Comparison of ENCODE assay signal across 1 cellular context in the genomic region with DNA sequence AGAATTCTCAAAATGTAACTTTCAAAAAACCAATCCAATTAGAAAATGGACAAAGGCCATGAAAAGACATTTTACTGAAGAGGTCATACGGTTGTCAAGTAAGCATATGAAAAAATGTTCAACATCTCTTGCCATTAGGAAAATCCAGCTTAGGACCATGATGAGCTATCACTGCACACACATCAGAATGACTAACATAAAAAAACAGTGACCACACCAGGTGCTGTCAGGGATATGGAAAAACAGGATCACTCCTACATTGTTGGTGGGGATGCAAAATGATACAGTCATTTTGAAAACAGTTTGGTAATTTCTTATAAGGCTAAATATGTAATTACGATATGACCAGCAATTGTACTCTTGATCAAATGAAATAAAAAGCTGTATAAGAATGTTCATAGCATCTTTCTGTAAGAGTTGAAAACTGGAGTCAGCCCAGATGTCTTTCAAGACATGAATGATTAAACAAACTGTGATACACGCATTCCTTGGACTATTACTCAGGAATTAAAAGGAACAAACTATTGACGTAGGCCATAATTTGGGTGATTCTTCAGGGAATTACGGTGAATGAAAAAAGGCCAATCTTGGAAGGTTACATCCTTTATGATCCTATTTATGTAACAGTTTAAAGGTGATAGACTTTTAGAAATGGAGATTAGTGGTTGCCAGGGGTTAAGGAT.
TF ChIP-seq lines count a peak whose summit lies in the region.

No MANE protein-coding gene starts in this region.

TF ChIP-seq in K562, 482 proteins besides CTCF, POLR2A, EP300 and RAD21 (continued from another document):
- TF ChIP-seq, protein P1, sequence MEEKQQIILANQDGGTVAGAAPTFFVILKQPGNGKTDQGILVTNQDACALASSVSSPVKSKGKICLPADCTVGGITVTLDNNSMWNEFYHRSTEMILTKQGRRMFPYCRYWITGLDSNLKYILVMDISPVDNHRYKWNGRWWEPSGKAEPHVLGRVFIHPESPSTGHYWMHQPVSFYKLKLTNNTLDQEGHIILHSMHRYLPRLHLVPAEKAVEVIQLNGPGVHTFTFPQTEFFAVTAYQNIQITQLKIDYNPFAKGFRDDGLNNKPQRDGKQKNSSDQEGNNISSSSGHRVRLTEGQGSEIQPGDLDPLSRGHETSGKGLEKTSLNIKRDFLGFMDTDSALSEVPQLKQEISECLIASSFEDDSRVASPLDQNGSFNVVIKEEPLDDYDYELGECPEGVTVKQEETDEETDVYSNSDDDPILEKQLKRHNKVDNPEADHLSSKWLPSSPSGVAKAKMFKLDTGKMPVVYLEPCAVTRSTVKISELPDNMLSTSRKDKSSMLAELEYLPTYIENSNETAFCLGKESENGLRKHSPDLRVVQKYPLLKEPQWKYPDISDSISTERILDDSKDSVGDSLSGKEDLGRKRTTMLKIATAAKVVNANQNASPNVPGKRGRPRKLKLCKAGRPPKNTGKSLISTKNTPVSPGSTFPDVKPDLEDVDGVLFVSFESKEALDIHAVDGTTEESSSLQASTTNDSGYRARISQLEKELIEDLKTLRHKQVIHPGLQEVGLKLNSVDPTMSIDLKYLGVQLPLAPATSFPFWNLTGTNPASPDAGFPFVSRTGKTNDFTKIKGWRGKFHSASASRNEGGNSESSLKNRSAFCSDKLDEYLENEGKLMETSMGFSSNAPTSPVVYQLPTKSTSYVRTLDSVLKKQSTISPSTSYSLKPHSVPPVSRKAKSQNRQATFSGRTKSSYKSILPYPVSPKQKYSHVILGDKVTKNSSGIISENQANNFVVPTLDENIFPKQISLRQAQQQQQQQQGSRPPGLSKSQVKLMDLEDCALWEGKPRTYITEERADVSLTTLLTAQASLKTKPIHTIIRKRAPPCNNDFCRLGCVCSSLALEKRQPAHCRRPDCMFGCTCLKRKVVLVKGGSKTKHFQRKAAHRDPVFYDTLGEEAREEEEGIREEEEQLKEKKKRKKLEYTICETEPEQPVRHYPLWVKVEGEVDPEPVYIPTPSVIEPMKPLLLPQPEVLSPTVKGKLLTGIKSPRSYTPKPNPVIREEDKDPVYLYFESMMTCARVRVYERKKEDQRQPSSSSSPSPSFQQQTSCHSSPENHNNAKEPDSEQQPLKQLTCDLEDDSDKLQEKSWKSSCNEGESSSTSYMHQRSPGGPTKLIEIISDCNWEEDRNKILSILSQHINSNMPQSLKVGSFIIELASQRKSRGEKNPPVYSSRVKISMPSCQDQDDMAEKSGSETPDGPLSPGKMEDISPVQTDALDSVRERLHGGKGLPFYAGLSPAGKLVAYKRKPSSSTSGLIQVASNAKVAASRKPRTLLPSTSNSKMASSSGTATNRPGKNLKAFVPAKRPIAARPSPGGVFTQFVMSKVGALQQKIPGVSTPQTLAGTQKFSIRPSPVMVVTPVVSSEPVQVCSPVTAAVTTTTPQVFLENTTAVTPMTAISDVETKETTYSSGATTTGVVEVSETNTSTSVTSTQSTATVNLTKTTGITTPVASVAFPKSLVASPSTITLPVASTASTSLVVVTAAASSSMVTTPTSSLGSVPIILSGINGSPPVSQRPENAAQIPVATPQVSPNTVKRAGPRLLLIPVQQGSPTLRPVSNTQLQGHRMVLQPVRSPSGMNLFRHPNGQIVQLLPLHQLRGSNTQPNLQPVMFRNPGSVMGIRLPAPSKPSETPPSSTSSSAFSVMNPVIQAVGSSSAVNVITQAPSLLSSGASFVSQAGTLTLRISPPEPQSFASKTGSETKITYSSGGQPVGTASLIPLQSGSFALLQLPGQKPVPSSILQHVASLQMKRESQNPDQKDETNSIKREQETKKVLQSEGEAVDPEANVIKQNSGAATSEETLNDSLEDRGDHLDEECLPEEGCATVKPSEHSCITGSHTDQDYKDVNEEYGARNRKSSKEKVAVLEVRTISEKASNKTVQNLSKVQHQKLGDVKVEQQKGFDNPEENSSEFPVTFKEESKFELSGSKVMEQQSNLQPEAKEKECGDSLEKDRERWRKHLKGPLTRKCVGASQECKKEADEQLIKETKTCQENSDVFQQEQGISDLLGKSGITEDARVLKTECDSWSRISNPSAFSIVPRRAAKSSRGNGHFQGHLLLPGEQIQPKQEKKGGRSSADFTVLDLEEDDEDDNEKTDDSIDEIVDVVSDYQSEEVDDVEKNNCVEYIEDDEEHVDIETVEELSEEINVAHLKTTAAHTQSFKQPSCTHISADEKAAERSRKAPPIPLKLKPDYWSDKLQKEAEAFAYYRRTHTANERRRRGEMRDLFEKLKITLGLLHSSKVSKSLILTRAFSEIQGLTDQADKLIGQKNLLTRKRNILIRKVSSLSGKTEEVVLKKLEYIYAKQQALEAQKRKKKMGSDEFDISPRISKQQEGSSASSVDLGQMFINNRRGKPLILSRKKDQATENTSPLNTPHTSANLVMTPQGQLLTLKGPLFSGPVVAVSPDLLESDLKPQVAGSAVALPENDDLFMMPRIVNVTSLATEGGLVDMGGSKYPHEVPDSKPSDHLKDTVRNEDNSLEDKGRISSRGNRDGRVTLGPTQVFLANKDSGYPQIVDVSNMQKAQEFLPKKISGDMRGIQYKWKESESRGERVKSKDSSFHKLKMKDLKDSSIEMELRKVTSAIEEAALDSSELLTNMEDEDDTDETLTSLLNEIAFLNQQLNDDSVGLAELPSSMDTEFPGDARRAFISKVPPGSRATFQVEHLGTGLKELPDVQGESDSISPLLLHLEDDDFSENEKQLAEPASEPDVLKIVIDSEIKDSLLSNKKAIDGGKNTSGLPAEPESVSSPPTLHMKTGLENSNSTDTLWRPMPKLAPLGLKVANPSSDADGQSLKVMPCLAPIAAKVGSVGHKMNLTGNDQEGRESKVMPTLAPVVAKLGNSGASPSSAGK (IDR thresholded peaks at IDR 0.05): no peak
- TF ChIP-seq NRF1 (conservative IDR thresholded peaks at IDR 0.05 in 1 of 2, IDR thresholded peaks at IDR 0.05 in 1 of 2) (no peak), OTX1 (CRISPR knock-in tag; IDR thresholded peaks at IDR 0.05) (no peak), TRIM24 (IDR thresholded peaks at IDR 0.05) (no peak), KDM5B (IDR thresholded peaks at IDR 0.05; ENCODE audit: insufficient replicate concordance, low read depth, low read length) (no peak), RFX7 (CRISPR knock-in tag; IDR thresholded peaks at IDR 0.05) (no peak), ZFX (CRISPR knock-in tag; IDR thresholded peaks at IDR 0.05) (no peak), FOSL1 (tag; conservative IDR thresholded peaks at IDR 0.05) (peak; percentile 44), JUND (IDR thresholded peaks at IDR 0.05; ENCODE audit: borderline replicate concordance, low read depth, low read length) (0 out of 2 replicates have a peak, but pooled peaks have one; percentile 3), JUND (tag; IDR thresholded peaks at IDR 0.05; ENCODE audit: borderline replicate concordance, low read depth, low read length) (no peak), ZNF408 (CRISPR knock-in tag; IDR thresholded peaks at IDR 0.05; ENCODE audit: low read depth) (no peak), PRMT5 (CRISPR knock-in tag; IDR thresholded peaks at IDR 0.05) (no peak), ZNF324 (CRISPR knock-in tag; IDR thresholded peaks at IDR 0.05) (no peak), SRSF7 (optimal IDR thresholded peaks at IDR 0.05; ENCODE audit: low read depth, low read length) (no peak), TCFL5 (CRISPR knock-in tag; conservative IDR thresholded peaks at IDR 0.05) (no peak), ZNF561 (CRISPR knock-in tag; conservative IDR thresholded peaks at IDR 0.05) (no peak), CCAR2 (IDR thresholded peaks at IDR 0.05; ENCODE audit: low read depth, low read length) (no peak), ZNF140 (CRISPR knock-in tag; IDR thresholded peaks at IDR 0.05) (no peak), ZNF668 (CRISPR knock-in tag; IDR thresholded peaks at IDR 0.05) (no peak), CBX5 (IDR thresholded peaks at IDR 0.05; ENCODE audit: borderline replicate concordance, low read depth) (no peak), MTF1 (CRISPR knock-in tag; IDR thresholded peaks at IDR 0.05; ENCODE audit: borderline replicate concordance) (no peak), CBFA2T3 (IDR thresholded peaks at IDR 0.05) (peak; percentile 68)
- TF ChIP-seq, protein P2, sequence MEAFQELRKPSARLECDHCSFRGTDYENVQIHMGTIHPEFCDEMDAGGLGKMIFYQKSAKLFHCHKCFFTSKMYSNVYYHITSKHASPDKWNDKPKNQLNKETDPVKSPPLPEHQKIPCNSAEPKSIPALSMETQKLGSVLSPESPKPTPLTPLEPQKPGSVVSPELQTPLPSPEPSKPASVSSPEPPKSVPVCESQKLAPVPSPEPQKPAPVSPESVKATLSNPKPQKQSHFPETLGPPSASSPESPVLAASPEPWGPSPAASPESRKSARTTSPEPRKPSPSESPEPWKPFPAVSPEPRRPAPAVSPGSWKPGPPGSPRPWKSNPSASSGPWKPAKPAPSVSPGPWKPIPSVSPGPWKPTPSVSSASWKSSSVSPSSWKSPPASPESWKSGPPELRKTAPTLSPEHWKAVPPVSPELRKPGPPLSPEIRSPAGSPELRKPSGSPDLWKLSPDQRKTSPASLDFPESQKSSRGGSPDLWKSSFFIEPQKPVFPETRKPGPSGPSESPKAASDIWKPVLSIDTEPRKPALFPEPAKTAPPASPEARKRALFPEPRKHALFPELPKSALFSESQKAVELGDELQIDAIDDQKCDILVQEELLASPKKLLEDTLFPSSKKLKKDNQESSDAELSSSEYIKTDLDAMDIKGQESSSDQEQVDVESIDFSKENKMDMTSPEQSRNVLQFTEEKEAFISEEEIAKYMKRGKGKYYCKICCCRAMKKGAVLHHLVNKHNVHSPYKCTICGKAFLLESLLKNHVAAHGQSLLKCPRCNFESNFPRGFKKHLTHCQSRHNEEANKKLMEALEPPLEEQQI (IDR thresholded peaks at IDR 0.05): no peak
- TF ChIP-seq, protein P3, sequence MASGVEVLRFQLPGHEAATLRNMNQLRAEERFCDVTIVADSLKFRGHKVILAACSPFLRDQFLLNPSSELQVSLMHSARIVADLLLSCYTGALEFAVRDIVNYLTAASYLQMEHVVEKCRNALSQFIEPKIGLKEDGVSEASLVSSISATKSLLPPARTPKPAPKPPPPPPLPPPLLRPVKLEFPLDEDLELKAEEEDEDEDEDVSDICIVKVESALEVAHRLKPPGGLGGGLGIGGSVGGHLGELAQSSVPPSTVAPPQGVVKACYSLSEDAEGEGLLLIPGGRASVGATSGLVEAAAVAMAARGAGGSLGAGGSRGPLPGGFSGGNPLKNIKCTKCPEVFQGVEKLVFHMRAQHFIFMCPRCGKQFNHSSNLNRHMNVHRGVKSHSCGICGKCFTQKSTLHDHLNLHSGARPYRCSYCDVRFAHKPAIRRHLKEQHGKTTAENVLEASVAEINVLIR (CRISPR knock-in tag; IDR thresholded peaks at IDR 0.05): no peak
- TF ChIP-seq, protein P4, sequence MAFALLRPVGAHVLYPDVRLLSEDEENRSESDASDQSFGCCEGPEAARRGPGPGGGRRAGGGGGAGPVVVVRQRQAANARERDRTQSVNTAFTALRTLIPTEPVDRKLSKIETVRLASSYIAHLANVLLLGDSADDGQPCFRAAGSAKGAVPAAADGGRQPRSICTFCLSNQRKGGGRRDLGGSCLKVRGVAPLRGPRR (CRISPR knock-in tag; IDR thresholded peaks at IDR 0.05): no peak
- TF ChIP-seq, protein P5, sequence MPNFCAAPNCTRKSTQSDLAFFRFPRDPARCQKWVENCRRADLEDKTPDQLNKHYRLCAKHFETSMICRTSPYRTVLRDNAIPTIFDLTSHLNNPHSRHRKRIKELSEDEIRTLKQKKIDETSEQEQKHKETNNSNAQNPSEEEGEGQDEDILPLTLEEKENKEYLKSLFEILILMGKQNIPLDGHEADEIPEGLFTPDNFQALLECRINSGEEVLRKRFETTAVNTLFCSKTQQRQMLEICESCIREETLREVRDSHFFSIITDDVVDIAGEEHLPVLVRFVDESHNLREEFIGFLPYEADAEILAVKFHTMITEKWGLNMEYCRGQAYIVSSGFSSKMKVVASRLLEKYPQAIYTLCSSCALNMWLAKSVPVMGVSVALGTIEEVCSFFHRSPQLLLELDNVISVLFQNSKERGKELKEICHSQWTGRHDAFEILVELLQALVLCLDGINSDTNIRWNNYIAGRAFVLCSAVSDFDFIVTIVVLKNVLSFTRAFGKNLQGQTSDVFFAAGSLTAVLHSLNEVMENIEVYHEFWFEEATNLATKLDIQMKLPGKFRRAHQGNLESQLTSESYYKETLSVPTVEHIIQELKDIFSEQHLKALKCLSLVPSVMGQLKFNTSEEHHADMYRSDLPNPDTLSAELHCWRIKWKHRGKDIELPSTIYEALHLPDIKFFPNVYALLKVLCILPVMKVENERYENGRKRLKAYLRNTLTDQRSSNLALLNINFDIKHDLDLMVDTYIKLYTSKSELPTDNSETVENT (CRISPR knock-in tag; IDR thresholded peaks at IDR 0.05): no peak
- TF ChIP-seq, protein P6, sequence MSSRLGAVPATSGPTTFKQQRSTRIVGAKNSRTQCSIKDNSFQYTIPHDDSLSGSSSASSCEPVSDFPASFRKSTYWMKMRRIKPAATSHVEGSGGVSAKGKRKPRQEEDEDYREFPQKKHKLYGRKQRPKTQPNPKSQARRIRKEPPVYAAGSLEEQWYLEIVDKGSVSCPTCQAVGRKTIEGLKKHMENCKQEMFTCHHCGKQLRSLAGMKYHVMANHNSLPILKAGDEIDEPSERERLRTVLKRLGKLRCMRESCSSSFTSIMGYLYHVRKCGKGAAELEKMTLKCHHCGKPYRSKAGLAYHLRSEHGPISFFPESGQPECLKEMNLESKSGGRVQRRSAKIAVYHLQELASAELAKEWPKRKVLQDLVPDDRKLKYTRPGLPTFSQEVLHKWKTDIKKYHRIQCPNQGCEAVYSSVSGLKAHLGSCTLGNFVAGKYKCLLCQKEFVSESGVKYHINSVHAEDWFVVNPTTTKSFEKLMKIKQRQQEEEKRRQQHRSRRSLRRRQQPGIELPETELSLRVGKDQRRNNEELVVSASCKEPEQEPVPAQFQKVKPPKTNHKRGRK (tag; IDR thresholded peaks at IDR 0.05): no peak
